Comparison of ENCODE assay signal across 20 cellular contexts in the genomic region with DNA sequence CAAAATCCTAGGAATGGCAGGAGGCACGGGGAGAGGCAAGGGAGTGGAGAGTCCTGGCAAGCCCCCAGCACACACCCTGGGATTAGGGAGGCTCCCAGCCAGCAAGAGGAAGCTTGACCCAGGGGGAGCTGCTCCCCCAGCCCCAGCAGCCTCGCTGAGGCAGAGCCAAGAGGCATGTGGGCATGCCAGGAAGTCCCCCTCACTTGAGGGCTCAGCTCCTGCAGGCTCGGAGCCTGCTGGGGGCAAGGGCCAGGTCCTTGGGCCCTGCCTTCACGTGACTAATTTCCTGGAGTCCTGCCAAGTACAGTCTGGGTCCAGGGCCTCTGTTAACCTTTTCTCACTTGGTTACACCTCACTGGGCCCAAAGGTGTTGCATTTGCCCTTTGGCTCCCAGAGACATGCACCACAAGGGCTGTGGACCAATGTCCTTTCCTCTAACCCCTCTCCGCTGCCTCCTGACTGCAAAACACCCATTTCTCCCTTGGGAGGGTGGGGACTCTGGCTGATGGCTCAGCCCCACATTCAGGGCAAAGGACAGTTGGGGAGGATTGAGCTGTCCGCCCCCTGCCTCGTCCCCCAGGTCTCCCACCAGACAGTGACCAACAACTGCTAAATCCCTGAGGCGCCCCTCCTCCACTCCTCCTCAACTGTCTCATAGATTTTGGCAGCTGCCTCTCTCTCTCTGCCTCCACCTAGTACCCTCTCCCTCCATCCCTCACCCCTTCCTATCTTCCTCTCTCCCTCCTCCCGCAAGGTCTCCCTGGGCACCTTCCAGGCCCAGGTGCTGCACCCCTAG. TPM values are rescaled to one million over a fixed set of nuclear protein-coding genes. Genes with fewer than 3 reads are reported as not detected.
A peak's percentile ranks its signal among the peaks of the same experiment; 100 is the strongest.
DNase-seq lines count a peak whose midpoint lies in the region; ATAC-seq, FAIRE-seq and TF ChIP-seq lines count a peak whose summit lies in the region.
"Had no signal": no experiment of that assay in that cellular context is flagged by ENCODE, and none has a peak within 500 bp of the region (broad histone marks: within the 10 kb centered on the region; RNA-seq: fewer than 3 reads in every experiment).

No MANE protein-coding gene starts in this region.

- ATAC-seq in PC-3 (no peak), sciatic nerve (peak; percentile 29), HG02852 (IDR thresholded peaks at IDR 0.05; ENCODE audit: unreplicated experiment) (no peak)

- H4K20me1 ChIP-seq in PC-3 (ENCODE audit: low read length), result no peaks in the 10 kb centered on the region

- FAIRE-seq in kidney (lab: Jason Lieb, UNC), result no peak
- FAIRE-seq: astrocyte, D721Med, islet of Langerhans had no signal

- H3F3A ChIP-seq in PC-3 (ENCODE audit: low read length, unreplicated experiment), result no peaks in the 10 kb centered on the region

- POLR2A ChIA-PET in PC-3 (lab: Charles Lee; ENCODE audit: unreplicated experiment), result no interaction called here

- CTCF ChIA-PET in PC-3 (lab: Charles Lee), result interaction anchor here (1.0 kb wide), 1 partner anchor 24 kb away, joined by 5 read pairs; no protein-coding TSS in a partner anchor

- H3K4me1 ChIP-seq in PC-3 (ENCODE audit: insufficient read depth, low read length) (peaks cover 32% of the 10 kb centered on the region), kidney (ENCODE audit: control insufficient read depth in 1 of 2, insufficient read depth in 1 of 2, low read depth in 1 of 2, low read length in 2 of 2) (peaks cover 37 to 47% of the 10 kb centered on the region in 2 donors)
- H3K4me1 ChIP-seq: HAP-1 had no signal

- H3K4me3 ChIP-seq in PC-3 (ENCODE audit: low read length), result no peak overlapping the region
- no peak overlapping the region for H3K4me3 ChIP-seq in kidney (ENCODE audit: low read length in 2 of 2)
- H3K4me3 ChIP-seq: HAP-1, tibial nerve had no signal

- H3K27ac ChIP-seq in PC-3 (ENCODE audit: low read length), result no peak overlapping the region
- H3K27ac ChIP-seq in kidney (ENCODE audit: low read depth in 2 of 2, low read length in 2 of 2), result peak overlapping the region; percentile 72 to 83

- DNase-seq in NCI-H146 (lab: John Stamatoyannopoulos, UW) (peak; percentile 13), NCI-H146 treated with DMSO at 0.1 percent for 48 hours (lab: John Stamatoyannopoulos, UW; ENCODE audit: unreplicated experiment) (no peak), PC-3 (peak; percentile 31), kidney (peak; percentile 85), sciatic nerve (ENCODE audit: low spot score) (no peak), amniotic stem cell (lab: John Stamatoyannopoulos, UW) (no peak), iPS-NIHi11 (ENCODE audit: low spot score) (no peak)
- DNase-seq: activated CD4-positive, alpha-beta T cell treated with anti-CD3 and anti-CD28 coated beads, Interleukin-2, amount 10 ng/mL, durations not matched to agents 24 days and 14 days; effector CD4-positive, alpha-beta T cell; foreskin melanocyte; NCI-H1436 treated with DMSO at 0.1 percent for 48 hours had no signal

- TF ChIP-seq CTCF in PC-3 (conservative IDR thresholded peaks at IDR 0.05; ENCODE audit: low read depth, low read length) (no peak), kidney (IDR thresholded peaks at IDR 0.05; ENCODE audit: borderline replicate concordance, extremely low read depth, insufficient read depth) (no peak)

- H3K79me2 ChIP-seq in PC-3 (ENCODE audit: low read length), result no peaks in the 10 kb centered on the region

- intact Hi-C loops in PC-3 (cut with micrococcal nuclease), result no loop called here
- intact Hi-C loops in kidney (cut with DNase I), result no loop called here
- intact Hi-C loops in sciatic nerve (cut with DNase I), result no loop called here

- H3K9me3 ChIP-seq in PC-3 (ENCODE audit: low read length), result no peaks in the 10 kb centered on the region
- no peaks in the 10 kb centered on the region for H3K9me3 ChIP-seq in kidney (ENCODE audit: control insufficient read depth in 1 of 2, low read length in 2 of 2)
- H3K9me3 ChIP-seq: HAP-1, tibial nerve had no signal

- no TSS peak for BruUV-seq in PC-3 (replicated peaks; lab: Mats Ljungman, UMichigan)

- no peaks in the 10 kb centered on the region for H3K27me3 ChIP-seq in PC-3 (ENCODE audit: low read length)
- H3K27me3 ChIP-seq: tibial nerve had no signal

- H3K36me3 ChIP-seq in PC-3 (ENCODE audit: low read depth, low read length) (no peaks in the 10 kb centered on the region), kidney (ENCODE audit: control insufficient read depth in 1 of 2, insufficient read depth in 2 of 2, low read length in 2 of 2) (no peaks in the 10 kb centered on the region)
- H3K36me3 ChIP-seq: HAP-1, tibial nerve had no signal

- no peak overlapping the region for H3K4me2 ChIP-seq in PC-3 (ENCODE audit: low read length)

- no peak overlapping the region for H3K9ac ChIP-seq in PC-3 (ENCODE audit: low read length)
- H3K9ac ChIP-seq in kidney (ENCODE audit: low read length in 2 of 2), result no peak overlapping the region

- no peaks in the 10 kb centered on the region for H3K9me2 ChIP-seq in PC-3 (replicated peaks; ENCODE audit: low read length)

- H2AFZ ChIP-seq in PC-3 (ENCODE audit: low read length), result no peak overlapping the region

RNA-seq across cellular contexts. Expression of a gene that starts 4.4 kb away (rescaled TPM):
- total RNA-seq in PC-3 (2014; rRNA removed) (0.17 TPM in 1 of 2 replicates, not detected in the other), kidney (46.3 TPM), sciatic nerve (not detected)
- polyA plus RNA-seq in kidney (ENCODE audit: insufficient read depth, low read depth, low replicate concordance), result 61.5 TPM
- total RNA-seq: A673; activated CD4-positive, alpha-beta T cell treated with anti-CD3 and anti-CD28 coated beads, Interleukin-2, amount 10 ng/mL, durations not matched to agents 24 days and 14 days; astrocyte; T-helper 1 cell treated with Interleukin-12 subunit alpha and Interleukin-12 subunit beta and Interleukin-4 antibody, amounts not matched to agents 30 ng/mL and 1 ng/mL, for 36 hours; tibial nerve had no signal
- polyA plus RNA-seq: neural cell had no signal

RNA-seq across cellular contexts. Expression of a gene that starts 27.3 kb away (rescaled TPM):
- total RNA-seq in PC-3 (2014; rRNA removed) (27.9 and 30.1 TPM in 2 replicates), kidney (1.4 TPM), sciatic nerve (0.76 TPM)
- polyA plus RNA-seq in kidney (ENCODE audit: insufficient read depth, low read depth, low replicate concordance), result 0.75 TPM
- total RNA-seq: A673; activated CD4-positive, alpha-beta T cell treated with anti-CD3 and anti-CD28 coated beads, Interleukin-2, amount 10 ng/mL, durations not matched to agents 24 days and 14 days; astrocyte; T-helper 1 cell treated with Interleukin-12 subunit alpha and Interleukin-12 subunit beta and Interleukin-4 antibody, amounts not matched to agents 30 ng/mL and 1 ng/mL, for 36 hours had no signal

Comparison
In these comparisons a context has a peak if more than half of its experiments do, and no peak if none do; other contexts are left out.
1. DNase-seq: peak in NCI-H146 (single experiment), PC-3 (single experiment) and kidney (single experiment); none in NCI-H146 treated with DMSO at 0.1 percent for 48 hours (single experiment), sciatic nerve (single experiment), amniotic stem cell (single experiment) and iPS-NIHi11 (single experiment).
2. RNA of a gene that starts 4.4 kb away (total RNA-seq): 46.3 TPM in kidney (single experiment); not detected in sciatic nerve (single experiment) and 0.17 TPM in PC-3; every median in the first group is over 10 times any median in the second.
3. RNA of a gene that starts 27.3 kb away (total RNA-seq): 27.9 to 30.1 TPM in PC-3; 1.4 TPM in kidney (single experiment) and 0.76 TPM in sciatic nerve (single experiment); every median in the first group is over 10 times any median in the second.